Comparison of ENCODE assay signal across 9 cellular contexts in genomic region chr1:6491076-6491449, GRCh38. TPM values are rescaled to one million over a fixed set of nuclear protein-coding genes. Genes with fewer than 3 reads are reported as not detected.
DNase-seq lines count a peak whose midpoint lies in the region; ATAC-seq, FAIRE-seq and TF ChIP-seq lines count a peak whose summit lies in the region.
"Had no signal": no experiment of that assay in that cellular context is flagged by ENCODE, and none has a peak within 500 bp of the region (broad histone marks: within the 10 kb centered on the region; RNA-seq: fewer than 3 reads in every experiment).

No MANE protein-coding gene starts in this region.

- peak overlapping the region; percentile 76 for H2AK5ac ChIP-seq in neuronal stem cell (ENCODE audit: low read depth, low read length)

- peaks cover 8 to 22% of the 10 kb centered on the region in 2 donors for H3K27me3 Mint-ChIP-seq in CD8-positive, alpha-beta memory T cell

- H3K9me3 Mint-ChIP-seq in CD8-positive, alpha-beta memory T cell: no peaks in the 10 kb centered on the region

- no peak overlapping the region for H3K14ac ChIP-seq in neuronal stem cell (ENCODE audit: low read length)

- TF ChIP-seq CTCF in Panc1 (IDR thresholded peaks at IDR 0.05): no peak
- no peak for TF ChIP-seq CTCF in endothelial cell of umbilical vein (IDR thresholded peaks at IDR 0.05; ENCODE audit: extremely low read depth in 1 of 2, insufficient read depth in 1 of 2, low read depth in 1 of 2, low read length in 2 of 2)

- no peak overlapping the region for H2BK5ac ChIP-seq in neuronal stem cell (ENCODE audit: low read length)

- no peaks in the 10 kb centered on the region for H3K9me1 ChIP-seq in endothelial cell of umbilical vein (replicated peaks; ENCODE audit: control insufficient read depth, extremely low read depth, insufficient read depth, low read length)

- H3K4ac ChIP-seq in neuronal stem cell (ENCODE audit: low read length): no peak overlapping the region

- H3K4me3 ChIP-seq in CD8-positive, alpha-beta memory T cell (ENCODE audit: low read length): peak overlapping the region; percentile 78
- peak overlapping the region; percentile 85 to 98 for H3K4me3 ChIP-seq in Panc1 (ENCODE audit: low read depth in 2 of 2, low read length in 2 of 2)
- peak overlapping the region; percentile 26 to 62 (median 43) for H3K4me3 ChIP-seq in endothelial cell of umbilical vein (replicated peaks in 1 of 3; ENCODE audit: insufficient read depth in 1 of 3, low read depth in 1 of 3, low read length in 3 of 3)
- peak overlapping the region; percentile 68 to 86 for H3K4me3 ChIP-seq in neuronal stem cell (ENCODE audit: low read length in 2 of 2)

- H3K79me2 ChIP-seq in endothelial cell of umbilical vein (ENCODE audit: control insufficient read depth, insufficient read depth, low read length): no peaks in the 10 kb centered on the region

- peak overlapping the region; percentile 5 to 92 (median 68) for H3K27ac Mint-ChIP-seq in CD8-positive, alpha-beta memory T cell

- H2AFZ ChIP-seq in endothelial cell of umbilical vein (ENCODE audit: low read depth, low read length) (no peak overlapping the region), neuronal stem cell (ENCODE audit: low read length) (peak overlapping the region; percentile 98)

- H3K4me1 ChIP-seq in CD8-positive, alpha-beta memory T cell (ENCODE audit: insufficient read depth, low read length): peaks cover 19% of the 10 kb centered on the region
- H3K4me1 ChIP-seq in Panc1 (ENCODE audit: control insufficient read depth, insufficient read depth, low read length) (peaks cover 30% of the 10 kb centered on the region), endothelial cell of umbilical vein (ENCODE audit: control insufficient read depth, extremely low read depth, insufficient read depth, low read length) (peaks cover 45% of the 10 kb centered on the region), neuronal stem cell (ENCODE audit: control insufficient read depth in 2 of 2, insufficient read depth in 1 of 2, low read depth in 1 of 2, low read length in 2 of 2) (peaks cover 14 to 15% of the 10 kb centered on the region in 2 donors)

- WGBS in neuronal stem cell (ENCODE audit: extremely low coverage in 2 of 2, insufficient read length in 2 of 2, insufficient replicate concordance in 1 of 2), 2 donors: no CpG with 5 or more reads among the region's 6 CpGs

- ATAC-seq in Panc1 (peak; percentile 2; the same call in 1 of the 2 replicates), GM18517 (IDR thresholded peaks at IDR 0.05; ENCODE audit: unreplicated experiment) (no peak)

- peaks cover 11% of the 10 kb centered on the region for H3K27me3 ChIP-seq in CD8-positive, alpha-beta memory T cell (ENCODE audit: insufficient read depth, low read length, poor library complexity, severe bottlenecking)
- H3K27me3 ChIP-seq in Panc1 (ENCODE audit: control insufficient read depth, insufficient read depth, low read length) (no peaks in the 10 kb centered on the region), endothelial cell of umbilical vein (ENCODE audit: control insufficient read depth in 2 of 2, insufficient read depth in 2 of 2, low read length in 2 of 2) (no peaks in the 10 kb centered on the region), neuronal stem cell (ENCODE audit: control insufficient read depth in 3 of 3, insufficient read depth in 3 of 3, low read depth in 1 of 3, low read length in 3 of 3) (peaks cover 0 to 5% (median 0%) of the 10 kb centered on the region in 3 experiments)

- DNase-seq in CD8-positive, alpha-beta memory T cell: no peak
- no peak for DNase-seq in Panc1 (ENCODE audit: low read depth, low spot score)
- DNase-seq in endothelial cell of umbilical vein (ENCODE audit: low read depth, low spot score): no peak
- DNase-seq in neuronal stem cell (ENCODE audit: low spot score): no peak
- DNase-seq in NCI-H2107 (lab: John Stamatoyannopoulos, UW): no peak
- no peak for DNase-seq in posterior vena cava (ENCODE audit: low spot score)
- DNase-seq in GM19239 (ENCODE audit: insufficient read length, low spot score): no peak

- no peak overlapping the region for H3K23ac ChIP-seq in neuronal stem cell (ENCODE audit: low read depth, low read length, poor library complexity)

- H3K36me3 Mint-ChIP-seq in CD8-positive, alpha-beta memory T cell: peaks cover 0 to 2% (median 0%) of the 10 kb centered on the region in 3 donors

- H4K91ac ChIP-seq in neuronal stem cell (ENCODE audit: low read depth, low read length, poor library complexity): no peak overlapping the region

- FAIRE-seq in endothelial cell of umbilical vein (lab: Jason Lieb, UNC) (no peak), GM19239 (lab: Jason Lieb, UNC) (no peak)

- BruUV-seq in Panc1 (replicated peaks; lab: Mats Ljungman, UMichigan) (no TSS peak), endothelial cell of umbilical vein (replicated peaks; lab: Mats Ljungman, UMichigan) (TSS peak; percentile 50)

- H3K27ac ChIP-seq in CD8-positive, alpha-beta memory T cell (ENCODE audit: low read depth, low read length): peak overlapping the region; percentile 51
- peak overlapping the region; percentile 78 for H3K27ac ChIP-seq in Panc1 (ENCODE audit: low read length)
- H3K27ac ChIP-seq in endothelial cell of umbilical vein (ENCODE audit: insufficient read depth, low read depth, low read length): peak overlapping the region; percentile 86
- no peak overlapping the region for H3K27ac ChIP-seq in neuronal stem cell (replicated peaks; ENCODE audit: low read length)
- H3K27ac ChIP-seq: neutrophil had no signal

- no peak for TF ChIP-seq POLR2A in endothelial cell of umbilical vein (IDR thresholded peaks at IDR 0.05; ENCODE audit: low read depth, low read length)

- CTCF ChIA-PET in CD8-positive, alpha-beta memory T cell (lab: Charles Lee): interaction anchor here (0.9 to 7.2 kb wide), 15 partner anchors 8 to 155 kb away, joined by 3 to 79 read pairs (median 5); partner anchors contain the start of genes HES2, NOL9, TAS1R1 and ZBTB48
- CTCF ChIA-PET in Panc1 (lab: Charles Lee) (interaction anchor here (0.6 kb wide), 1 partner anchor 31 kb away, joined by 5 read pairs; no protein-coding TSS in a partner anchor), endothelial cell of umbilical vein (lab: Charles Lee) (interaction anchor here (1.0 to 10.9 kb wide), 11 partner anchors 10 to 245 kb away, joined by 3 to 113 read pairs (median 4); partner anchors contain the start of gene NOL9)

- H3K4me3 Mint-ChIP-seq in CD8-positive, alpha-beta memory T cell: peak overlapping the region; percentile 68 to 89 (median 77)

- H3K36me3 ChIP-seq in CD8-positive, alpha-beta memory T cell (ENCODE audit: insufficient read depth, low read length): no peaks in the 10 kb centered on the region
- no peaks in the 10 kb centered on the region; the same call in 1 of the 2 replicates for H3K36me3 ChIP-seq in Panc1 (ENCODE audit: control insufficient read depth, insufficient read depth, low read length)
- H3K36me3 ChIP-seq in endothelial cell of umbilical vein (ENCODE audit: control insufficient read depth in 2 of 2, extremely low read depth in 1 of 2, insufficient read depth in 2 of 2, low read length in 2 of 2): no peaks in the 10 kb centered on the region
- H3K36me3 ChIP-seq in neuronal stem cell (replicated peaks in 1 of 2; ENCODE audit: control insufficient read depth in 2 of 2, insufficient read depth in 2 of 2, low read length in 2 of 2): no peaks in the 10 kb centered on the region
- H3K36me3 ChIP-seq: neutrophil had no signal

- in situ Hi-C loops in Panc1 (cut with HindIII; ENCODE audit: low pct_unique_long_range_greater_than_20kb, low sequenced_read_pairs): no loop called here

- no peak overlapping the region for H4K8ac ChIP-seq in neuronal stem cell (ENCODE audit: low read depth, low read length)

- peak overlapping the region; percentile 3 for H2BK120ac ChIP-seq in neuronal stem cell (ENCODE audit: low read depth, low read length)

- no peaks in the 10 kb centered on the region for H3K9me3 ChIP-seq in CD8-positive, alpha-beta memory T cell (ENCODE audit: low read length)
- H3K9me3 ChIP-seq in Panc1 (ENCODE audit: control insufficient read depth, insufficient read depth, low read depth, low read length) (no peaks in the 10 kb centered on the region), endothelial cell of umbilical vein (replicated peaks; ENCODE audit: control insufficient read depth, insufficient read depth, low read length) (no peaks in the 10 kb centered on the region), neuronal stem cell (replicated peaks in 1 of 2; ENCODE audit: control insufficient read depth in 2 of 2, insufficient read depth in 1 of 2, low read depth in 1 of 2, low read length in 2 of 2) (no peaks in the 10 kb centered on the region)
- H3K9me3 ChIP-seq: neutrophil had no signal

- peaks cover 19 to 31% (median 23%) of the 10 kb centered on the region in 3 donors for H3K4me1 Mint-ChIP-seq in CD8-positive, alpha-beta memory T cell

- H3K4me2 ChIP-seq in endothelial cell of umbilical vein (ENCODE audit: insufficient read depth, low read length) (peak overlapping the region; percentile 79), neuronal stem cell (ENCODE audit: insufficient read depth, low read length, poor library complexity, severe bottlenecking) (peak overlapping the region; percentile 92)

- no peak overlapping the region for H2BK12ac ChIP-seq in neuronal stem cell (ENCODE audit: low read length)

- H2BK15ac ChIP-seq in neuronal stem cell (ENCODE audit: low read length): no peak overlapping the region

- H4K20me1 ChIP-seq in endothelial cell of umbilical vein (replicated peaks; ENCODE audit: control insufficient read depth, extremely low read depth, insufficient read depth, low read length): no peaks in the 10 kb centered on the region

- POLR2A ChIA-PET in CD8-positive, alpha-beta memory T cell (lab: Charles Lee): interaction anchor here (0.6 to 1.0 kb wide), 2 partner anchors 42 to 64 kb away, joined by 3 to 4 read pairs; partner anchors contain the start of genes NOL9 and TAS1R1
- POLR2A ChIA-PET in Panc1 (lab: Charles Lee) (no interaction called here), endothelial cell of umbilical vein (lab: Charles Lee) (interaction anchor here (0.7 kb wide), 1 partner anchor 63 kb away, joined by 5 read pairs; no protein-coding TSS in a partner anchor)

- H3K9ac ChIP-seq in endothelial cell of umbilical vein (replicated peaks; ENCODE audit: extremely low read depth, insufficient read depth, low read length) (peak overlapping the region; percentile 58), neuronal stem cell (ENCODE audit: low read depth, low read length, poor library complexity) (no peak overlapping the region)

- dilution Hi-C loops in endothelial cell of umbilical vein (cut with MboI; ENCODE audit: extremely low pct_ligation_motif_present, low sequenced_read_pairs): no loop called here

- no peaks in the 10 kb centered on the region for H3K79me1 ChIP-seq in neuronal stem cell (ENCODE audit: low read depth, low read length)

- intact Hi-C loops in Panc1 (cut with micrococcal nuclease; ENCODE audit: unreplicated experiment): no loop called here
- intact Hi-C loops in endothelial cell of umbilical vein (cut with micrococcal nuclease): loop anchor here (1.0 to 10.0 kb wide), 4 partner anchors 32 to 294 kb away; partner anchors contain the start of genes CAMTA1 and KLHL21
- intact Hi-C loops in posterior vena cava (cut with DNase I): no loop called here

- no peak overlapping the region for H3K18ac ChIP-seq in neuronal stem cell (ENCODE audit: low read length)

RNA-seq across cellular contexts. Expression of gene PLEKHG5, which starts 0.4 kb away (rescaled TPM):
- total RNA-seq in CD8-positive, alpha-beta memory T cell: 1 to 10 TPM; 2.2 to 2.6 TPM
- polyA plus RNA-seq in CD8-positive, alpha-beta memory T cell: 1.0 TPM
- total RNA-seq in Panc1 (2021; ENCODE audit: unreplicated experiment) (6.8 TPM), endothelial cell of umbilical vein (56.9 and 68.3 TPM in 2 replicates), posterior vena cava (10 to 100 TPM in 1 of 2 donors, 1 to 10 TPM in 1; 8.9 to 13.0 TPM)
- 10.7 TPM for polyA plus RNA-seq in Panc1 (2012; ENCODE audit: insufficient read length)
- polyA plus RNA-seq in endothelial cell of umbilical vein: 30.6 and 40.8 TPM in 2 replicates
- polyA plus RNA-seq in endothelial cell of umbilical vein (2011; cell fraction: cytosol; rRNA removed): 15.3 and 21.4 TPM in 2 replicates
- 140 and 157 TPM in 2 replicates for polyA plus RNA-seq in endothelial cell of umbilical vein (2011; cell fraction: nucleus; rRNA removed)
- polyA plus RNA-seq in endothelial cell of umbilical vein (2012): 25.4 and 32.1 TPM in 2 replicates
- 24.3 and 28.8 TPM in 2 replicates for polyA minus RNA-seq in endothelial cell of umbilical vein
- polyA minus RNA-seq in endothelial cell of umbilical vein (2011; cell fraction: cytosol; rRNA and poly(A)+ RNA removed): 1.3 TPM
- 33.5 and 67.5 TPM in 2 replicates for polyA minus RNA-seq in endothelial cell of umbilical vein (2011; cell fraction: nucleus; rRNA and poly(A)+ RNA removed)
- 18.8 TPM for polyA plus RNA-seq in neuronal stem cell (2013, experiment 1 of 2)
- 18.8 TPM for polyA plus RNA-seq in neuronal stem cell (2013, experiment 2 of 2)

RNA-seq across cellular contexts. Expression of gene TNFRSF25, which starts 25.1 kb away (rescaled TPM):
- total RNA-seq in CD8-positive, alpha-beta memory T cell: 100 to 1,000 TPM in 1 of 2 experiments, 10 to 100 TPM in 1; 90.8 to 100 TPM
- 30.0 TPM for polyA plus RNA-seq in CD8-positive, alpha-beta memory T cell
- total RNA-seq in Panc1 (2021; ENCODE audit: unreplicated experiment) (7.0 TPM), endothelial cell of umbilical vein (33.9 and 48.7 TPM in 2 replicates), posterior vena cava (1 to 10 TPM; 7.0 to 9.2 TPM)
- 14.2 TPM for polyA plus RNA-seq in Panc1 (2012; ENCODE audit: insufficient read length)
- polyA plus RNA-seq in endothelial cell of umbilical vein: 38.8 and 52.9 TPM in 2 replicates
- 8.5 and 11.8 TPM in 2 replicates for polyA plus RNA-seq in endothelial cell of umbilical vein (2011; cell fraction: cytosol; rRNA removed)
- polyA plus RNA-seq in endothelial cell of umbilical vein (2011; cell fraction: nucleus; rRNA removed): 247 and 252 TPM in 2 replicates
- 18.0 and 27.4 TPM in 2 replicates for polyA plus RNA-seq in endothelial cell of umbilical vein (2012)
- polyA minus RNA-seq in endothelial cell of umbilical vein: 11.2 and 23.6 TPM in 2 replicates
- not detected for polyA minus RNA-seq in endothelial cell of umbilical vein (2011; cell fraction: cytosol; rRNA and poly(A)+ RNA removed)
- 31.3 and 39.8 TPM in 2 replicates for polyA minus RNA-seq in endothelial cell of umbilical vein (2011; cell fraction: nucleus; rRNA and poly(A)+ RNA removed)
- polyA plus RNA-seq in neuronal stem cell (2013, experiment 1 of 2): 14.5 TPM
- polyA plus RNA-seq in neuronal stem cell (2013, experiment 2 of 2): 14.1 TPM
